In the genomic region with DNA sequence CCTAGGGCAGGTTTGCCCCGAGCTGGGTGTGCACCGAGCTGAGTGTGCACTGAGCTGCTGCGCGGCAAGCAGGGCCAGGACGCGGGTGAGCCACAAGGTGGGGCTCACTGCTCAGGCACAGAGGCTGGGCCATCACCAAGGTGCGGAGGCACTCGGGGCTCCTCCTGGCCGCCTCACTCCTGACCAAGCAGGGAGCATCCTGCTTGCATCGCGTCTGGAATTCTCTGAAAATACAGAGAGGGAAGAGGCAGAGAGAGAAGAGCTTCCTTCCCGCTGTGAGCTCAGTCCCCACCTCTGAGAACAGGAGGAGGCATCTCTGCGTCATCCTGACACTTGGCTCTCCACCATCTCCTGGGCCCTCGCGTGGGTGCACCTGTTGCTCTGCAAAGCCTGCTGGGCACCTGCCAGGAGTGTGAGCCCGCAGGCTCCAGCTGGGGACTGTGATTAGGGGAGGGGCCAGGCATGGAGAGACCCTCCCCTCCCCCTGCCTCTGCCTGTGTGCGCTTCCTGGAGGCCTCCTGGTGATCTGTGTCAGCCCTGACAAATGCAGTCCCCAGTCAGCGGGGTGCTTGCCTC, we compare ENCODE assay signal across 1 cellular context.
TF ChIP-seq lines count a peak whose summit lies in the region.

No MANE protein-coding gene starts in this region.

TF ChIP-seq in HCT116, 20 proteins besides CTCF, POLR2A, EP300 and RAD21 (continued from another document):
- TF ChIP-seq, protein P1, sequence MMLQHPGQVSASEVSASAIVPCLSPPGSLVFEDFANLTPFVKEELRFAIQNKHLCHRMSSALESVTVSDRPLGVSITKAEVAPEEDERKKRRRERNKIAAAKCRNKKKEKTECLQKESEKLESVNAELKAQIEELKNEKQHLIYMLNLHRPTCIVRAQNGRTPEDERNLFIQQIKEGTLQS (IDR thresholded peaks at IDR 0.05): no peak
- TF ChIP-seq EZH2 (IDR thresholded peaks at IDR 0.05) (no peak), EZH2phosphoT487 (IDR thresholded peaks at IDR 0.05; ENCODE audit: borderline replicate concordance) (no peak), ELF1 (IDR thresholded peaks at IDR 0.05; ENCODE audit: borderline replicate concordance, low read depth) (no peak), TCF7L2 (IDR thresholded peaks at IDR 0.05; ENCODE audit: borderline replicate concordance, extremely low read depth, insufficient read depth, insufficient read length) (no peak), SP1 (IDR thresholded peaks at IDR 0.05; ENCODE audit: low read depth) (no peak), CBX3 (IDR thresholded peaks at IDR 0.05; ENCODE audit: low read depth) (no peak), YY1 (IDR thresholded peaks at IDR 0.05; ENCODE audit: extremely low read depth, insufficient replicate concordance, low read depth, low read length) (no peak), FOSL1 (IDR thresholded peaks at IDR 0.05; ENCODE audit: low read depth) (no peak), EGR1 (IDR thresholded peaks at IDR 0.05; ENCODE audit: low read depth) (no peak), SIN3A (IDR thresholded peaks at IDR 0.05; ENCODE audit: low read depth) (no peak), SRF (IDR thresholded peaks at IDR 0.05; ENCODE audit: low read depth) (no peak), POLR2AphosphoS5 (IDR thresholded peaks at IDR 0.05; ENCODE audit: low read depth, low read length) (no peak)
- TF ChIP-seq, protein P2, sequence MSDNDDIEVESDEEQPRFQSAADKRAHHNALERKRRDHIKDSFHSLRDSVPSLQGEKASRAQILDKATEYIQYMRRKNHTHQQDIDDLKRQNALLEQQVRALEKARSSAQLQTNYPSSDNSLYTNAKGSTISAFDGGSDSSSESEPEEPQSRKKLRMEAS (IDR thresholded peaks at IDR 0.05): no peak
